ENCODE assay signal across 11 cellular contexts in genomic region chr1:89706700-89707012, GRCh38.
DNase-seq lines count a peak whose midpoint lies in the region; ATAC-seq lines count a peak whose summit lies in the region.
"Had no signal": no experiment of that assay in that cellular context is flagged by ENCODE, and none has a peak within 500 bp of the region (broad histone marks: within the 10 kb centered on the region; RNA-seq: fewer than 3 reads in every experiment).

No MANE protein-coding gene starts in this region.

- no peaks in the 10 kb centered on the region for H3K79me2 ChIP-seq in Karpas-422 (ENCODE audit: low read length)

- H3K36me3 ChIP-seq in Karpas-422 (ENCODE audit: insufficient read depth, low read length): no peaks in the 10 kb centered on the region
- H3K36me3 ChIP-seq: upper lobe of left lung had no signal

- DNase-seq in Karpas-422 (no peak), DMS 273 (lab: John Stamatoyannopoulos, UW; ENCODE audit: unreplicated experiment) (no peak), islet precursor cell (no peak), dermis blood vessel endothelial cell (no peak)
- DNase-seq in activated naive CD8-positive, alpha-beta T cell treated with anti-CD3 and anti-CD28 coated beads for 36 hours: no peak
- DNase-seq: activated effector memory CD4-positive, alpha-beta T cell treated with anti-CD3 and anti-CD28 coated beads, Interleukin-2, amount 50 U/mL, for 16 hours; T-helper 9 cell; upper lobe of left lung had no signal

- H3K9me3 ChIP-seq in Karpas-422 (ENCODE audit: low read length): no peaks in the 10 kb centered on the region
- H3K9me3 ChIP-seq: upper lobe of left lung had no signal

- H3K27me3 Mint-ChIP-seq in activated naive CD8-positive, alpha-beta T cell treated with anti-CD3 and anti-CD28 coated beads for 36 hours: no peaks in the 10 kb centered on the region

- peak; percentile 15 for ATAC-seq in GM18858 (IDR thresholded peaks at IDR 0.05; ENCODE audit: unreplicated experiment)
- ATAC-seq in GM21825 (IDR thresholded peaks at IDR 0.05; ENCODE audit: unreplicated experiment): peak; percentile 29
- no peak for ATAC-seq in GM19455 (IDR thresholded peaks at IDR 0.05; ENCODE audit: unreplicated experiment)

- peaks cover 13% of the 10 kb centered on the region for H3K4me1 ChIP-seq in Karpas-422 (ENCODE audit: low read length)
- H3K4me1 ChIP-seq: upper lobe of left lung had no signal

- no peak overlapping the region for H3K9ac ChIP-seq in Karpas-422 (ENCODE audit: low read length)

- no peak overlapping the region for H3K27ac ChIP-seq in Karpas-422 (ENCODE audit: low read length)

- no peaks in the 10 kb centered on the region for H4K20me1 ChIP-seq in Karpas-422 (ENCODE audit: insufficient read depth, low read depth, low read length)

- peak overlapping the region; percentile 54 for H3K27ac Mint-ChIP-seq in activated naive CD8-positive, alpha-beta T cell treated with anti-CD3 and anti-CD28 coated beads for 36 hours

- H3K4me3 Mint-ChIP-seq in activated naive CD8-positive, alpha-beta T cell treated with anti-CD3 and anti-CD28 coated beads for 36 hours: no peak overlapping the region

- H3K9me3 Mint-ChIP-seq in activated naive CD8-positive, alpha-beta T cell treated with anti-CD3 and anti-CD28 coated beads for 36 hours: peaks cover 10% of the 10 kb centered on the region

- H3K4me1 Mint-ChIP-seq in activated naive CD8-positive, alpha-beta T cell treated with anti-CD3 and anti-CD28 coated beads for 36 hours: peaks cover 58% of the 10 kb centered on the region

- no peaks in the 10 kb centered on the region for H3K9me2 ChIP-seq in Karpas-422 (replicated peaks; ENCODE audit: insufficient read depth, low read length)

- H3K27me3 ChIP-seq in Karpas-422 (ENCODE audit: low read length): no peaks in the 10 kb centered on the region
- H3K27me3 ChIP-seq: upper lobe of left lung had no signal

- H3K4me3 ChIP-seq in Karpas-422 (ENCODE audit: low read length): no peak overlapping the region
- H3K4me3 ChIP-seq: upper lobe of left lung had no signal

- no peak overlapping the region for H2AFZ ChIP-seq in Karpas-422 (ENCODE audit: low read length)

- peaks cover 71% of the 10 kb centered on the region for H3K36me3 Mint-ChIP-seq in activated naive CD8-positive, alpha-beta T cell treated with anti-CD3 and anti-CD28 coated beads for 36 hours

- peak overlapping the region; percentile 40 for H3K4me2 ChIP-seq in Karpas-422 (ENCODE audit: low read depth, low read length, poor library complexity, severe bottlenecking)
